ENCODE assay signal across 1 cellular context in genomic region chr20:40939667-40940066, GRCh38.
TF ChIP-seq lines count a peak whose summit lies in the region.

No MANE protein-coding gene starts in this region.

TF ChIP-seq in HepG2, 621 proteins besides CTCF, POLR2A, EP300 and RAD21 (continued from another document):
- TF ChIP-seq ARID4A (CRISPR knock-in tag; IDR thresholded peaks at IDR 0.05; ENCODE audit: borderline replicate concordance) (no peak), EHMT2 (IDR thresholded peaks at IDR 0.05; ENCODE audit: borderline replicate concordance, low read depth, low read length) (no peak), ZNF263 (CRISPR knock-in tag; IDR thresholded peaks at IDR 0.05) (no peak), ATRX (CRISPR knock-in tag; IDR thresholded peaks at IDR 0.05; ENCODE audit: borderline replicate concordance) (no peak), BCLAF1 (IDR thresholded peaks at IDR 0.05) (no peak), NRL (CRISPR knock-in tag; IDR thresholded peaks at IDR 0.05; ENCODE audit: borderline replicate concordance) (no peak), RARA (CRISPR knock-in tag; IDR thresholded peaks at IDR 0.05) (no peak)
TF ChIP-seq in HepG2: peak in this region for 0.
